11 cellular contexts compared by ENCODE assay signal in the genomic region with DNA sequence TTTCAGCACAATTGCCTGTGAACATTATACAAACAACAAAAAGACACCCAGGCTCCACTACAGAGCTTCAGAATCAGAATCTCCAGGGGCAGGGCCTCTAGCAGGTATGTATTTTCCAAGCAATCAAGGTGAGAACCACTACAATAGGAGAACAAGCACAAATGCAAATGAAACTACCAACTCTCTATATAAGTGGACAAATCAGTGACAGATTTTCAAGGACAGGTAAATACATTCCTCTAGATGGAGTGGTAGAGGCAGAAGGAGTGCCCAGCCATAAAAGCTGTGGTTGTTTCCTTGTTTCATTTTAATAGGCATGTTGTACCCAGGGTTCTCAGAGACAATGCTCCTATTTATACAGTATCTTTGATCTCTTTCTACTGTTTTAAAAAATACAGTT. TPM values are rescaled to one million over a fixed set of nuclear protein-coding genes. Genes with fewer than 3 reads are reported as not detected.
A peak's percentile ranks its signal among the peaks of the same experiment; 100 is the strongest.
DNase-seq lines count a peak whose midpoint lies in the region; ATAC-seq and TF ChIP-seq lines count a peak whose summit lies in the region.
"Had no signal": no experiment of that assay in that cellular context is flagged by ENCODE, and none has a peak within 500 bp of the region (broad histone marks: within the 10 kb centered on the region; RNA-seq: fewer than 3 reads in every experiment).

No MANE protein-coding gene starts in this region.

- H4K20me1 ChIP-seq in mammary epithelial cell (ENCODE audit: insufficient read depth, low read length) (no peaks in the 10 kb centered on the region), GM23248 (ENCODE audit: insufficient read depth) (no peaks in the 10 kb centered on the region)

- no peaks in the 10 kb centered on the region for H3K9me3 ChIP-seq in mammary epithelial cell (replicated peaks; ENCODE audit: insufficient read depth, low read length)
- H3K9me3 ChIP-seq in lung (ENCODE audit: control insufficient read depth in 2 of 2, insufficient read depth in 1 of 2, low read length in 1 of 2): no peaks in the 10 kb centered on the region
- no peaks in the 10 kb centered on the region for H3K9me3 ChIP-seq in GM23248 (ENCODE audit: low read depth)

- H3K9me2 ChIP-seq in GM23248 (ENCODE audit: insufficient read depth): no peaks in the 10 kb centered on the region

- peak; percentile 58 for ATAC-seq in lung (ENCODE audit: insufficient read depth, low FRiP score)
- ATAC-seq in HG02588 (IDR thresholded peaks at IDR 0.05; ENCODE audit: unreplicated experiment): no peak

- H3K4me1 ChIP-seq in mammary epithelial cell (ENCODE audit: insufficient read depth, low read length) (no peaks in the 10 kb centered on the region), lung (ENCODE audit: control insufficient read depth in 2 of 2, insufficient read depth in 2 of 2, low read length in 2 of 2) (peaks cover 3 to 11% of the 10 kb centered on the region in 2 donors), GM23248 (ENCODE audit: insufficient read depth) (no peaks in the 10 kb centered on the region)

- no peak overlapping the region for H2AFZ ChIP-seq in mammary epithelial cell (ENCODE audit: low read depth, low read length)
- no peak overlapping the region for H2AFZ ChIP-seq in GM23248

- CTCF ChIA-PET in mammary epithelial cell (lab: Charles Lee; ENCODE audit: low non-redundant PET): no interaction called here

- H3K27ac ChIP-seq in mammary epithelial cell (ENCODE audit: insufficient read depth, low read depth, low read length) (peak overlapping the region; percentile 26), lung (ENCODE audit: low read depth in 1 of 2, low read length in 1 of 2) (no peak overlapping the region), GM23248 (no peak overlapping the region)

- TF ChIP-seq CTCF in mammary epithelial cell (conservative IDR thresholded peaks at IDR 0.05 in 1 of 2, IDR thresholded peaks at IDR 0.05 in 1 of 2; ENCODE audit: extremely low read depth in 1 of 2, insufficient read depth in 1 of 2, low read depth in 1 of 2, low read length in 2 of 2): peak; percentile 15 to 50
- no peak for TF ChIP-seq CTCF in lung (IDR thresholded peaks at IDR 0.05; ENCODE audit: control extremely low read depth, extremely low read depth)

- peaks cover 18% of the 10 kb centered on the region; the same call in 1 of the 2 replicates for H3F3A ChIP-seq in GM23248 (ENCODE audit: insufficient read depth)

- DNase-seq in COLO829 (ENCODE audit: low spot score) (peak; percentile 56), LoVo (ENCODE audit: low spot score) (peak; percentile 78), mammary epithelial cell (peak; percentile 31), lung (ENCODE audit: low spot score) (no peak), DMS79 treated with DMSO at 0.1 percent for 48 hours (lab: John Stamatoyannopoulos, UW) (no peak), GM23248 (no peak), NCI-H2081 treated with DMSO at 0.1 percent for 48 hours (lab: John Stamatoyannopoulos, UW) (no peak)
- DNase-seq: activated T-cell treated with anti-CD3 and anti-CD28 coated beads, Interleukin-2, amount 50 U/mL, for 1 hour; hippocampal formation; NCI-H226 had no signal

- H3K27me3 ChIP-seq in mammary epithelial cell (ENCODE audit: insufficient read depth, low read length) (no peaks in the 10 kb centered on the region), lung (ENCODE audit: control insufficient read depth, insufficient read depth) (no peaks in the 10 kb centered on the region), GM23248 (replicated peaks; ENCODE audit: insufficient read depth) (no peaks in the 10 kb centered on the region)

- H3K4me3 ChIP-seq in mammary epithelial cell (replicated peaks in 1 of 3; ENCODE audit: insufficient read depth in 1 of 3, low read depth in 2 of 3, low read length in 3 of 3) (no peak overlapping the region), lung (no peak overlapping the region), GM23248 (no peak overlapping the region)

- H3K79me2 ChIP-seq in mammary epithelial cell (ENCODE audit: insufficient read depth, low read length) (peaks cover 29% of the 10 kb centered on the region), GM23248 (ENCODE audit: insufficient read depth) (peaks cover 51% of the 10 kb centered on the region)

- dilution Hi-C loops in mammary epithelial cell (cut with HindIII; ENCODE audit: low sequenced_read_pairs): no loop called here

- in situ Hi-C loops in mammary epithelial cell (cut with MboI; ENCODE audit: low sequenced_read_pairs in 2 of 2) (no loop called here), GM23248 (cut with MboI) (no loop called here)

- H3K4me2 ChIP-seq in mammary epithelial cell (ENCODE audit: insufficient read depth, low read depth, low read length) (no peak overlapping the region), GM23248 (ENCODE audit: unreplicated experiment) (no peak overlapping the region)

- intact Hi-C loops in mammary epithelial cell (cut with micrococcal nuclease): loop anchor here (1.0 kb wide), 1 partner anchor 237 kb away; no protein-coding TSS in a partner anchor

- BruUV-seq in mammary epithelial cell (replicated peaks; lab: Mats Ljungman, UMichigan): no TSS peak

- H3K9ac ChIP-seq in mammary epithelial cell (ENCODE audit: insufficient read depth, low read length): no peak overlapping the region
- H3K9ac ChIP-seq in GM23248: no peak overlapping the region

- H3K36me3 ChIP-seq in mammary epithelial cell (ENCODE audit: insufficient read depth, low read length): peaks cover 22% of the 10 kb centered on the region
- H3K36me3 ChIP-seq in lung (ENCODE audit: control insufficient read depth in 2 of 2, insufficient read depth in 2 of 2, low read length in 2 of 2): peaks cover 23 to 24% of the 10 kb centered on the region in 2 donors
- H3K36me3 ChIP-seq in GM23248 (ENCODE audit: low read depth): peaks cover 27% of the 10 kb centered on the region

RNA-seq across cellular contexts. Expression of a gene that starts 20.1 kb away (rescaled TPM):
- total RNA-seq in mammary epithelial cell: 1 to 10 TPM; 1.8 to 2.7 TPM
- polyA plus RNA-seq in mammary epithelial cell: 0.17 TPM
- 2.5 TPM for polyA minus RNA-seq in mammary epithelial cell
- total RNA-seq in lung: 10 to 100 TPM; 24.0 to 53.7 TPM
- 10 to 100 TPM; 10.1 to 21.3 TPM for polyA plus RNA-seq in lung
- total RNA-seq in GM23248 (2014; rRNA removed; shearing (Covaris generic)): 0.76 and 1.4 TPM in 2 replicates
- polyA plus RNA-seq in GM23248 (2016; fragmentation: Nextera tagmentation; extraction: Ambion mirVana): 0.25 TPM in 1 of 2 replicates, not detected in the other

RNA-seq across cellular contexts. Expression of a gene that starts 42.4 kb away (rescaled TPM):
- total RNA-seq in mammary epithelial cell: 100 to 1,000 TPM; 109 to 119 TPM
- polyA plus RNA-seq in mammary epithelial cell: 51.1 TPM
- 220 TPM for polyA minus RNA-seq in mammary epithelial cell
- total RNA-seq in lung: 100 to 1,000 TPM; 107 to 153 TPM
- 10 to 100 TPM; 40.4 to 54.1 TPM for polyA plus RNA-seq in lung
- total RNA-seq in GM23248 (2014; rRNA removed; shearing (Covaris generic)): 85.6 and 125 TPM in 2 replicates
- polyA plus RNA-seq in GM23248 (2016; fragmentation: Nextera tagmentation; extraction: Ambion mirVana): 60.9 and 69.3 TPM in 2 replicates

RNA-seq across cellular contexts. Expression of a gene that starts 44.0 kb away (rescaled TPM):
- 10 to 100 TPM; 16.0 to 30.4 TPM for total RNA-seq in mammary epithelial cell
- 53.7 TPM for polyA plus RNA-seq in mammary epithelial cell
- 46.2 TPM for polyA minus RNA-seq in mammary epithelial cell
- 10 to 100 TPM; 13.8 to 17.4 TPM for total RNA-seq in lung
- 10 to 100 TPM; 16.3 to 26.1 TPM for polyA plus RNA-seq in lung
- 7.8 and 30.3 TPM in 2 replicates for total RNA-seq in GM23248 (2014; rRNA removed; shearing (Covaris generic))
- 34.1 and 35.2 TPM in 2 replicates for polyA plus RNA-seq in GM23248 (2016; fragmentation: Nextera tagmentation; extraction: Ambion mirVana)

Comparison
In these comparisons a context has a peak if more than half of its experiments do, and no peak if none do; other contexts are left out.
1. DNase-seq: peak in COLO829 (single experiment), LoVo (single experiment) and mammary epithelial cell (single experiment); none in lung (single experiment), DMS79 treated with DMSO at 0.1 percent for 48 hours (single experiment), GM23248 (single experiment) and NCI-H2081 treated with DMSO at 0.1 percent for 48 hours (single experiment).
2. RNA of a gene that starts 20.1 kb away (total RNA-seq): 24.0 to 53.7 TPM in lung; 1.8 to 2.7 TPM in mammary epithelial cell and 0.76 to 1.4 TPM in GM23248; every median in the first group is over 4 times any median in the second.